Comparison of ENCODE assay signal across 8 cellular contexts in genomic region chr12:57520008-57520726, GRCh38. TPM values are rescaled to one million over a fixed set of nuclear protein-coding genes. Genes with fewer than 3 reads are reported as not detected.
DNase-seq lines count a peak whose midpoint lies in the region; ATAC-seq and TF ChIP-seq lines count a peak whose summit lies in the region.

TSS of gene DDIT3 (minus strand) at chr12:57520514. CDS start at chr12:57517406, 3,108 bp downstream.

- peak; percentile 99 for TF ChIP-seq POLR2A in erythroblast (IDR thresholded peaks at IDR 0.05; ENCODE audit: low read length)

- ATAC-seq in GM21723 (IDR thresholded peaks at IDR 0.05; ENCODE audit: unreplicated experiment): peak; percentile 66

- H3K27ac ChIP-seq in muscle layer of colon (ENCODE audit: low read depth, low read length): peak within 1 kb of the TSS; percentile 88

- H3K36me3 ChIP-seq in muscle layer of colon (ENCODE audit: insufficient read depth, low read length): peaks cover 37% of the 10 kb centered on the region

- peak within 1 kb of the TSS; percentile 85 to 89 for H3K4me3 ChIP-seq in muscle layer of colon (ENCODE audit: low read depth in 1 of 2, low read length in 2 of 2)

- H3K4me3 Mint-ChIP-seq in activated T-cell treated with anti-CD3 and anti-CD28 coated beads, Interleukin-2, amount 50 U/mL, for 24 hours: peak within 1 kb of the TSS; percentile 94

- H3K4me1 ChIP-seq in muscle layer of colon (ENCODE audit: insufficient read depth, low read length): peaks cover 62% of the 10 kb centered on the region

- H3K36me3 Mint-ChIP-seq in activated T-cell treated with anti-CD3 and anti-CD28 coated beads, Interleukin-2, amount 50 U/mL, for 24 hours (ENCODE audit: low read depth): peaks cover 73% of the 10 kb centered on the region

- peak within 1 kb of the TSS; percentile 100 for H3K27ac Mint-ChIP-seq in activated T-cell treated with anti-CD3 and anti-CD28 coated beads, Interleukin-2, amount 50 U/mL, for 24 hours

- peak within 1 kb of the TSS; percentile 97 for H3K9ac ChIP-seq in muscle layer of colon (ENCODE audit: low read length)

- no peaks in the 10 kb centered on the region for H3K9me3 ChIP-seq in muscle layer of colon (ENCODE audit: low read length)

- H3K4me1 Mint-ChIP-seq in activated T-cell treated with anti-CD3 and anti-CD28 coated beads, Interleukin-2, amount 50 U/mL, for 24 hours (ENCODE audit: low read depth): peaks cover 71% of the 10 kb centered on the region

- no peaks in the 10 kb centered on the region for H3K9me3 Mint-ChIP-seq in activated T-cell treated with anti-CD3 and anti-CD28 coated beads, Interleukin-2, amount 50 U/mL, for 24 hours

- H3K27me3 Mint-ChIP-seq in activated T-cell treated with anti-CD3 and anti-CD28 coated beads, Interleukin-2, amount 50 U/mL, for 24 hours: no peaks in the 10 kb centered on the region

- DNase-seq in DMS79 (lab: John Stamatoyannopoulos, UW) (peak; percentile 86), KG1 (lab: John Stamatoyannopoulos, UW) (peak; percentile 69), erythroblast (lab: John Stamatoyannopoulos, UW) (peak; percentile 100)
- DNase-seq in activated T-cell treated with anti-CD3 and anti-CD28 coated beads, Interleukin-2, amount 50 U/mL, for 24 hours: peak; percentile 99
- peak; percentile 99 for DNase-seq in stimulated activated CD8-positive, alpha-beta memory T cell treated with anti-CD3 and anti-CD28 coated beads, Interleukin-7, amount 100 ng/mL, for 1 hour (ENCODE audit: low read depth in 2 of 2)

- H3K27me3 ChIP-seq in muscle layer of colon (ENCODE audit: control insufficient read depth in 1 of 2, insufficient read depth in 2 of 2, low read length in 2 of 2): no peaks in the 10 kb centered on the region

TF ChIP-seq in PFSK-1, 5 proteins besides CTCF, POLR2A, EP300 and RAD21:
- TF ChIP-seq FOXP2 (optimal IDR thresholded peaks at IDR 0.05; ENCODE audit: borderline replicate concordance, extremely low read depth, extremely low read length, insufficient read depth) (no peak), TAF1 (IDR thresholded peaks at IDR 0.05; ENCODE audit: borderline replicate concordance, insufficient read depth, low read length) (peak; percentile 98), POLR2AphosphoS5 (IDR thresholded peaks at IDR 0.05; ENCODE audit: low read depth, low read length) (peak; percentile 99), SIN3A (IDR thresholded peaks at IDR 0.05; ENCODE audit: borderline replicate concordance, insufficient read depth, low read length) (peak; percentile 73; the same call in 1 of the 2 replicates), REST (IDR thresholded peaks at IDR 0.05; ENCODE audit: insufficient read depth in 1 of 2, low read depth in 2 of 2, low read length in 2 of 2) (peak in 1 of 2 experiments; percentile 56; a peak in 1 of 4 replicates)

RNA-seq across cellular contexts. Expression of gene DDIT3, which starts in this region (rescaled TPM):
- polyA plus RNA-seq in PFSK-1 (2012; ENCODE audit: insufficient read length, low read depth): 166 TPM

Comparison
In these comparisons a context has a peak if more than half of its experiments do, and no peak if none do; other contexts are left out.
1. Peak in every context shown above with its lines: DNase-seq, ATAC-seq, H3K4me3 ChIP-seq and H3K27ac ChIP-seq.